ENCODE assay signal across 10 cellular contexts in the genomic region with DNA sequence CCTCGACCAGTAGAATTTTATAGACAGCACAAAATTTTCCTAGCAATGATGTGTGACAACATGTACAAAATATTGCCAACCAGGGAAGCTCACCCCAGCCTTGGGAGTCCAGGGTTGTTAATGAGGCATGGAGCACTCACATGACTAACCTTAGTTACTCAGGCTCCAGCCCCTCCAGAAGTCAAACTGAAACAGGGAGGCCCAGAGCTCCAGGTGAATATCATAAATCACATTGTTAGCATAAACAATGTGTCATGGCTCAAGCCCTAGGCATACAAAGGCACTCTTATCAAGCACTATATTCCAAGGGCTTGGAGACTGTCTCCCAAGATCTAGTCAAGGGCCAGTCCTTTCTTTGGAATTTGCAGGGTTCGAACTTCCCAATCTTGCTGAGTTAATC. TPM values are rescaled to one million over a fixed set of nuclear protein-coding genes. Genes with fewer than 3 reads are reported as not detected.
DNase-seq lines count a peak whose midpoint lies in the region; ATAC-seq and TF ChIP-seq lines count a peak whose summit lies in the region.
"Had no signal": no experiment of that assay in that cellular context is flagged by ENCODE, and none has a peak within 500 bp of the region (broad histone marks: within the 10 kb centered on the region; RNA-seq: fewer than 3 reads in every experiment).

No MANE protein-coding gene starts in this region.

- peak overlapping the region; percentile 96 for H3K27ac Mint-ChIP-seq in activated T-cell treated with anti-CD3 and anti-CD28 coated beads, Interleukin-2, amount 50 U/mL, for 24 hours
- peak overlapping the region; percentile 37 for H3K27ac Mint-ChIP-seq in dendritic cell treated with granulocyte-macrophage colony-stimulating factor and Interleukin-4, amounts not matched to agents 40 ng/mL and 50 ng/mL, for 4 days
- H3K27ac Mint-ChIP-seq in stimulated activated effector memory CD8-positive, alpha-beta T cell treated with anti-CD3 and anti-CD28 coated beads, Interleukin-12 subunit alpha, Interleukin-12 subunit beta, amount 100 ng/mL, for 72 hours = peak overlapping the region; percentile 83

- peaks cover 73% of the 10 kb centered on the region for H3K4me1 Mint-ChIP-seq in activated T-cell treated with anti-CD3 and anti-CD28 coated beads, Interleukin-2, amount 50 U/mL, for 24 hours (ENCODE audit: low read depth)
- H3K4me1 Mint-ChIP-seq in dendritic cell treated with granulocyte-macrophage colony-stimulating factor and Interleukin-4, amounts not matched to agents 40 ng/mL and 50 ng/mL, for 4 days (ENCODE audit: low read depth) = peaks cover 42% of the 10 kb centered on the region
- H3K4me1 Mint-ChIP-seq in stimulated activated effector memory CD8-positive, alpha-beta T cell treated with anti-CD3 and anti-CD28 coated beads, Interleukin-12 subunit alpha, Interleukin-12 subunit beta, amount 100 ng/mL, for 72 hours = peaks cover 43% of the 10 kb centered on the region

- H3K4me3 Mint-ChIP-seq in activated T-cell treated with anti-CD3 and anti-CD28 coated beads, Interleukin-2, amount 50 U/mL, for 24 hours = no peak overlapping the region
- H3K4me3 Mint-ChIP-seq in dendritic cell treated with granulocyte-macrophage colony-stimulating factor and Interleukin-4, amounts not matched to agents 40 ng/mL and 50 ng/mL, for 4 days = no peak overlapping the region
- H3K4me3 Mint-ChIP-seq in stimulated activated effector memory CD8-positive, alpha-beta T cell treated with anti-CD3 and anti-CD28 coated beads, Interleukin-12 subunit alpha, Interleukin-12 subunit beta, amount 100 ng/mL, for 72 hours = no peak overlapping the region

- H3K4me3 ChIP-seq in heart left ventricle (no peak overlapping the region), transverse colon (no peak overlapping the region)
- H3K4me3 ChIP-seq: SK-N-MC had no signal

- TF ChIP-seq POLR2A in heart left ventricle (IDR thresholded peaks at IDR 0.05) (no peak), transverse colon (IDR thresholded peaks at IDR 0.05) (no peak)

- H3K4me1 ChIP-seq in heart left ventricle (peaks cover 0 to 53% (median 3%) of the 10 kb centered on the region in 12 donors), transverse colon (peaks cover 0 to 28% (median 13%) of the 10 kb centered on the region in 4 donors)

- DNase-seq in activated T-cell treated with anti-CD3 and anti-CD28 coated beads, Interleukin-2, amount 50 U/mL, for 24 hours = no peak
- DNase-seq in activated T-cell treated with anti-CD3 and anti-CD28 coated beads for 4 hours = no peak
- peak; percentile 56 for DNase-seq in NCI-H187 treated with DMSO at 0.1 percent for 48 hours (lab: John Stamatoyannopoulos, UW)
- DNase-seq in stimulated activated effector memory CD8-positive, alpha-beta T cell treated with anti-CD3 and anti-CD28 coated beads, Interleukin-12 subunit alpha, Interleukin-12 subunit beta, amount 100 ng/mL, for 72 hours (ENCODE audit: low spot score in 2 of 2) = no peak
- no peak for DNase-seq in heart left ventricle
- DNase-seq in transverse colon = no peak
- DNase-seq: mesendoderm had no signal

- 75 to 94% (median 91%) methylated on average over 2 of the region's 2 CpGs for WGBS in heart left ventricle, 4 donors
- 20 to 61% methylated on average over 1 to 2 of the region's 2 CpGs for WGBS in transverse colon (ENCODE audit: low coverage in 1 of 2), 2 donors

- H3K27ac ChIP-seq in heart left ventricle (no peak overlapping the region), transverse colon (peak overlapping the region in 1 of 4 donors; percentile 13)
- H3K27ac ChIP-seq: SK-N-MC had no signal

- H3K36me3 ChIP-seq in heart left ventricle (peaks cover 0 to 2% (median 0%) of the 10 kb centered on the region in 9 donors), transverse colon (no peaks in the 10 kb centered on the region)

- H3K36me3 Mint-ChIP-seq in activated T-cell treated with anti-CD3 and anti-CD28 coated beads, Interleukin-2, amount 50 U/mL, for 24 hours (ENCODE audit: low read depth) = peaks cover 38% of the 10 kb centered on the region
- H3K36me3 Mint-ChIP-seq in dendritic cell treated with granulocyte-macrophage colony-stimulating factor and Interleukin-4, amounts not matched to agents 40 ng/mL and 50 ng/mL, for 4 days (ENCODE audit: low read depth) = peaks cover 5% of the 10 kb centered on the region
- H3K36me3 Mint-ChIP-seq in stimulated activated effector memory CD8-positive, alpha-beta T cell treated with anti-CD3 and anti-CD28 coated beads, Interleukin-12 subunit alpha, Interleukin-12 subunit beta, amount 100 ng/mL, for 72 hours = peaks cover 58% of the 10 kb centered on the region

- TF ChIP-seq CTCF in heart left ventricle (IDR thresholded peaks at IDR 0.05) (no peak), transverse colon (IDR thresholded peaks at IDR 0.05) (no peak)

- ATAC-seq in stimulated activated effector memory CD8-positive, alpha-beta T cell treated with anti-CD3 and anti-CD28 coated beads, Interleukin-12 subunit alpha, Interleukin-12 subunit beta, amount 100 ng/mL, for 72 hours = peak; percentile 64
- no peak for ATAC-seq in heart left ventricle
- ATAC-seq in GM19324 (IDR thresholded peaks at IDR 0.05; ENCODE audit: low FRiP score, unreplicated experiment) = no peak

- no peaks in the 10 kb centered on the region for H3K9me3 ChIP-seq in heart left ventricle
- H3K9me3 ChIP-seq in transverse colon = no peaks in the 10 kb centered on the region

- H3K27me3 Mint-ChIP-seq in activated T-cell treated with anti-CD3 and anti-CD28 coated beads, Interleukin-2, amount 50 U/mL, for 24 hours = no peaks in the 10 kb centered on the region
- H3K27me3 Mint-ChIP-seq in dendritic cell treated with granulocyte-macrophage colony-stimulating factor and Interleukin-4, amounts not matched to agents 40 ng/mL and 50 ng/mL, for 4 days = no peaks in the 10 kb centered on the region

- H3K9me3 Mint-ChIP-seq in activated T-cell treated with anti-CD3 and anti-CD28 coated beads, Interleukin-2, amount 50 U/mL, for 24 hours = no peaks in the 10 kb centered on the region
- H3K9me3 Mint-ChIP-seq in dendritic cell treated with granulocyte-macrophage colony-stimulating factor and Interleukin-4, amounts not matched to agents 40 ng/mL and 50 ng/mL, for 4 days = no peaks in the 10 kb centered on the region
- H3K9me3 Mint-ChIP-seq in stimulated activated effector memory CD8-positive, alpha-beta T cell treated with anti-CD3 and anti-CD28 coated beads, Interleukin-12 subunit alpha, Interleukin-12 subunit beta, amount 100 ng/mL, for 72 hours = no peaks in the 10 kb centered on the region

- in situ Hi-C loops in transverse colon (cut with MboI; ENCODE audit: low pct_ligation_motif_present in 1 of 4, low pct_unique_long_range_greater_than_20kb in 1 of 4, low sequenced_read_pairs in 3 of 4) = loop anchor here (25.0 kb wide), 3 partner anchors 138 to 413 kb away; a partner anchor contains a TSS

- H3K27me3 ChIP-seq in heart left ventricle (no peaks in the 10 kb centered on the region), transverse colon (no peaks in the 10 kb centered on the region)

- intact Hi-C loops in dendritic cell treated with granulocyte-macrophage colony-stimulating factor and Interleukin-4, amounts not matched to agents 40 ng/mL and 50 ng/mL, for 4 days (cut with micrococcal nuclease) = no loop called here
- intact Hi-C loops in heart left ventricle (cut with DNase I) = loop anchor here in 1 of 10 donors (10.0 kb wide), 2 partner anchors 75 to 135 kb away; no protein-coding TSS in a partner anchor
- intact Hi-C loops in transverse colon (cut with DNase I; ENCODE audit: low total_unique reads) = no loop called here

- no peak for TF ChIP-seq EP300 in transverse colon (IDR thresholded peaks at IDR 0.05; ENCODE audit: low read depth)

RNA-seq across cellular contexts. Expression of a gene that starts 44.4 kb away (rescaled TPM):
- total RNA-seq in heart left ventricle = 10 to 100 TPM in 7 of 9 donors, 1 to 10 TPM in 2; 3.6 to 30.8 (median 13.9) TPM
- 1 to 10 TPM; 5.1 to 10.0 TPM for polyA plus RNA-seq in heart left ventricle
- 10 to 100 TPM in 3 of 4 donors, 1 to 10 TPM in 1; 9.8 to 28.1 (median 22.5) TPM for total RNA-seq in transverse colon

RNA-seq across cellular contexts. Expression of a gene that starts 52.0 kb away (rescaled TPM):
- total RNA-seq in heart left ventricle (100 to 1,000 TPM; 156 to 277 (median 230) TPM), transverse colon (100 to 1,000 TPM; 105 to 224 (median 166) TPM)
- 100 to 1,000 TPM; 112 to 194 TPM for polyA plus RNA-seq in heart left ventricle

Comparison
In these comparisons a context has a peak if more than half of its experiments do, and no peak if none do; other contexts are left out.
1. H3K27ac Mint-ChIP-seq: peak in every context shown above with its lines; median percentile 96 in activated T-cell treated with anti-CD3 and anti-CD28 coated beads, Interleukin-2, amount 50 U/mL, for 24 hours; 83 in stimulated activated effector memory CD8-positive, alpha-beta T cell treated with anti-CD3 and anti-CD28 coated beads, Interleukin-12 subunit alpha, Interleukin-12 subunit beta, amount 100 ng/mL, for 72 hours; 37 in dendritic cell treated with granulocyte-macrophage colony-stimulating factor and Interleukin-4, amounts not matched to agents 40 ng/mL and 50 ng/mL, for 4 days.